1 cellular context compared by ENCODE assay signal in the genomic region with DNA sequence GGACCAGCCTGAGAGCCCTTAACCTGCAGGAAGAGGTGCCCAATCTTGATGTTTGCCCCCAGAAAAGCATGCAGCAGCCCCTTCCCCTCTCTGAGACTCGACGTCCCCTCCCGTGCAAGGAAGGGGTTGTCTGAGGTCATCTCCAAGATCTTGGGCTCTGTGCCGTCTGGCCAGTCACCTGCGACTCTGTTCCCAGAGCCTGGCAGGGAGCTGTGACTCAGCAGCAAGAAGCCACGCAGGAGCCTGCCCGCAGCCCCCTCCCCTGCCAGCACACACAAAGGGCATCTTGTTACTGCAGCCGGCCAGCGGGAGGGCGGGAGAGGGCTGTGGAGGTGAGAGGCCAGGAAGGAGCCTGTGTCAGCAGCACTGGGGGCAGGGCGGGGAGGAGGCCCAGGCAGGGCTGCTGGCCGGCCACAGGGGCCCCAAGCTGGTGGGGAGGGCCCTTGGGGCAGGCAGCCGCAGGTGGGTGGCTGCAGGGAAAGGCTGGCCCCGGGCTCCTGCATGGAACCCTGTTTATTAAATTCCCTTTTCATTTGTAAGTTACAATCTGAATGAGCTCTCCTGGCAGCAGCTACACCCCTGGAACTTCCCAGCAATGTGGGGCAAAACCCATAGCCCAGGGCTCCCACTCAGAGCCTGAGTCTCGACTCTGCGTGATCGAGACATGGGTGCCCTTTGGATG.
TF ChIP-seq lines count a peak whose summit lies in the region.

No MANE protein-coding gene starts in this region.

TF ChIP-seq in WTC11, 78 proteins besides CTCF, POLR2A, EP300 and RAD21 (continued from another document):
- TF ChIP-seq, protein P1, sequence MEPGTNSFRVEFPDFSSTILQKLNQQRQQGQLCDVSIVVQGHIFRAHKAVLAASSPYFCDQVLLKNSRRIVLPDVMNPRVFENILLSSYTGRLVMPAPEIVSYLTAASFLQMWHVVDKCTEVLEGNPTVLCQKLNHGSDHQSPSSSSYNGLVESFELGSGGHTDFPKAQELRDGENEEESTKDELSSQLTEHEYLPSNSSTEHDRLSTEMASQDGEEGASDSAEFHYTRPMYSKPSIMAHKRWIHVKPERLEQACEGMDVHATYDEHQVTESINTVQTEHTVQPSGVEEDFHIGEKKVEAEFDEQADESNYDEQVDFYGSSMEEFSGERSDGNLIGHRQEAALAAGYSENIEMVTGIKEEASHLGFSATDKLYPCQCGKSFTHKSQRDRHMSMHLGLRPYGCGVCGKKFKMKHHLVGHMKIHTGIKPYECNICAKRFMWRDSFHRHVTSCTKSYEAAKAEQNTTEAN (CRISPR knock-in tag; IDR thresholded peaks at IDR 0.05), result peak; percentile 76; the same call in 1 of the 2 replicates
- TF ChIP-seq CBFB (CRISPR knock-in tag; IDR thresholded peaks at IDR 0.05; ENCODE audit: low read depth) (no peak), TCF7 (CRISPR knock-in tag; IDR thresholded peaks at IDR 0.05; ENCODE audit: low read depth) (no peak), TEAD4 (CRISPR knock-in tag; IDR thresholded peaks at IDR 0.05) (no peak)
- TF ChIP-seq, protein P2, sequence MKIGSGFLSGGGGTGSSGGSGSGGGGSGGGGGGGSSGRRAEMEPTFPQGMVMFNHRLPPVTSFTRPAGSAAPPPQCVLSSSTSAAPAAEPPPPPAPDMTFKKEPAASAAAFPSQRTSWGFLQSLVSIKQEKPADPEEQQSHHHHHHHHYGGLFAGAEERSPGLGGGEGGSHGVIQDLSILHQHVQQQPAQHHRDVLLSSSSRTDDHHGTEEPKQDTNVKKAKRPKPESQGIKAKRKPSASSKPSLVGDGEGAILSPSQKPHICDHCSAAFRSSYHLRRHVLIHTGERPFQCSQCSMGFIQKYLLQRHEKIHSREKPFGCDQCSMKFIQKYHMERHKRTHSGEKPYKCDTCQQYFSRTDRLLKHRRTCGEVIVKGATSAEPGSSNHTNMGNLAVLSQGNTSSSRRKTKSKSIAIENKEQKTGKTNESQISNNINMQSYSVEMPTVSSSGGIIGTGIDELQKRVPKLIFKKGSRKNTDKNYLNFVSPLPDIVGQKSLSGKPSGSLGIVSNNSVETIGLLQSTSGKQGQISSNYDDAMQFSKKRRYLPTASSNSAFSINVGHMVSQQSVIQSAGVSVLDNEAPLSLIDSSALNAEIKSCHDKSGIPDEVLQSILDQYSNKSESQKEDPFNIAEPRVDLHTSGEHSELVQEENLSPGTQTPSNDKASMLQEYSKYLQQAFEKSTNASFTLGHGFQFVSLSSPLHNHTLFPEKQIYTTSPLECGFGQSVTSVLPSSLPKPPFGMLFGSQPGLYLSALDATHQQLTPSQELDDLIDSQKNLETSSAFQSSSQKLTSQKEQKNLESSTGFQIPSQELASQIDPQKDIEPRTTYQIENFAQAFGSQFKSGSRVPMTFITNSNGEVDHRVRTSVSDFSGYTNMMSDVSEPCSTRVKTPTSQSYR (CRISPR knock-in tag; IDR thresholded peaks at IDR 0.05), result peak; percentile 92; the same call in 1 of the 2 replicates
- TF ChIP-seq, protein P3, sequence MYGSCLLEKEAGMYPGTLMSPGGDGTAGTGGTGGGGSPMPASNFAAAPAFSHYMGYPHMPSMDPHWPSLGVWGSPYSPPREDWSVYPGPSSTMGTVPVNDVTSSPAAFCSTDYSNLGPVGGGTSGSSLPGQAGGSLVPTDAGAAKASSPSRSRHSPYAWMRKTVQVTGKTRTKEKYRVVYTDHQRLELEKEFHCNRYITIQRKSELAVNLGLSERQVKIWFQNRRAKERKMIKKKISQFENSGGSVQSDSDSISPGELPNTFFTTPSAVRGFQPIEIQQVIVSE (CRISPR knock-in tag; IDR thresholded peaks at IDR 0.05; ENCODE audit: borderline replicate concordance), result no peak
